20 cellular contexts compared by ENCODE assay signal in genomic region chr2:40316631-40317030, GRCh38.
"Had no signal": no experiment of that assay in that cellular context is flagged by ENCODE, and none has a peak within 500 bp of the region (broad histone marks: within the 10 kb centered on the region; RNA-seq: fewer than 3 reads in every experiment).

No MANE protein-coding gene starts in this region.

- H3K9me3 ChIP-seq: thyroid gland, upper lobe of right lung had no signal

- H3K4me1 ChIP-seq: thyroid gland, upper lobe of right lung had no signal

- H3K27me3 Mint-ChIP-seq: activated B cell treated with CpG ODN at 0.5 μM for 24 hours; activated naive CD8-positive, alpha-beta T cell; T-helper 17 cell had no signal

- H3K27me3 ChIP-seq: sigmoid colon, thyroid gland, upper lobe of right lung had no signal

- H3K4me1 Mint-ChIP-seq: nephron progenitor cell, T-helper 17 cell had no signal

- H3K36me3 ChIP-seq: sigmoid colon, thyroid gland, upper lobe of right lung had no signal

- H3K36me3 Mint-ChIP-seq: activated naive CD8-positive, alpha-beta T cell had no signal

- DNase-seq: activated B cell treated with CpG ODN at 0.5 μM for 24 hours; activated CD4-positive, alpha-beta T cell treated with anti-CD3 and anti-CD28 coated beads for 4 hours; activated CD4-positive, alpha-beta T cell treated with anti-CD3 and anti-CD28 coated beads, Interleukin-2, amount 50 U/mL, for 48 hours; activated CD8-positive, alpha-beta memory T cell treated with anti-CD3 and anti-CD28 coated beads, Interleukin-2, amount 50 U/mL, for 48 hours; activated naive CD4-positive, alpha-beta T cell; activated T-cell treated with anti-CD3 and anti-CD28 coated beads, Interleukin-2, amount 50 U/mL, for 4 hours; amniotic stem cell; kidney; midbrain; nephron progenitor cell; sigmoid colon; stimulated activated CD4-positive, alpha-beta T cell treated with anti-CD3 and anti-CD28 coated beads, Interleukin-2, amount 100 ng/mL, for 48 hours; stimulated activated naive CD4-positive, alpha-beta T cell treated with Interleukin-2 at 50 U/mL for 16 hours; SW 1271; T-helper 17 cell; thyroid gland; upper lobe of right lung had no signal

- H3K27ac ChIP-seq: thyroid gland, upper lobe of right lung had no signal

- H3K4me3 ChIP-seq: coronary artery, sigmoid colon, thyroid gland, upper lobe of right lung had no signal

- H3K4me3 Mint-ChIP-seq: activated B cell treated with CpG ODN at 0.5 μM for 24 hours; activated naive CD8-positive, alpha-beta T cell; activated T-cell treated with anti-CD3 and anti-CD28 coated beads, Interleukin-2, amount 50 U/mL, for 4 hours; nephron progenitor cell; T-helper 17 cell had no signal

- H3K27ac Mint-ChIP-seq: activated B cell treated with CpG ODN at 0.5 μM for 24 hours; activated naive CD8-positive, alpha-beta T cell; activated T-helper 2 cell treated with anti-CD3 and anti-CD28 coated beads, Interferon-gamma antibody, Interleukin-2, Interleukin-4, amounts not matched to agents 10 μg/mL and 5 μg/mL and 100 μg/mL, durations not matched to agents 14 hours and 24 hours and 36 hours; nephron progenitor cell; T-helper 17 cell had no signal

- ATAC-seq: activated T-cell treated with anti-CD3 and anti-CD28 coated beads, Interleukin-2, amount 50 U/mL, for 4 hours; T-helper 17 cell; upper lobe of right lung had no signal
